Comparison of ENCODE assay signal across 25 cellular contexts in the genomic region with DNA sequence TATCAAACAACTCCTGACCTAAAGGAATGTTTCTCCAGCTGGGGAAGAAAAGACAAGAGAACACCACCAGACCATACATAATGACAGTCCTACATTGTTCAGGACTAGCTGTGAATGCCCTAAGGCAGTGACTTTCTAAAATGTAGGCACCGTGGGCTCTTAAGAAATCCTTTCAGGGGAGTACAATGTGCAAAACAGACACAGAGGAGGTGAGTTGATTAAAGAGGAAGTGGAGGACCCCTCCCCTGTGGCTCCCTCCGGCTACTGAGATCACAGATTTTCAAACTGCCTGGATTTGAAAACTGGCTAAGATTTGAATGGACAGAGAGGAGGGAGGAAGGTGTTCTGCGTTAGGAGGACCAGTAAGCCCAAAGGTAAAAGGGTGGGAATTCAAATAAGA.
"Had no signal": no experiment of that assay in that cellular context is flagged by ENCODE, and none has a peak within 500 bp of the region (broad histone marks: within the 10 kb centered on the region; RNA-seq: fewer than 3 reads in every experiment).

No MANE protein-coding gene starts in this region.

- DNase-seq: activated CD4-positive, alpha-beta T cell treated with anti-CD3 and anti-CD28 coated beads for 48 hours; activated CD4-positive, alpha-beta T cell treated with anti-CD3 and anti-CD28 coated beads, Interleukin-2, amount 50 U/mL, for 4 hours; activated CD4-positive, CD25-positive, alpha-beta regulatory T cell treated with anti-CD3 and anti-CD28 coated beads, Interleukin-2, amount 50 U/mL, for 72 hours; activated CD8-positive, alpha-beta memory T cell treated with anti-CD3 and anti-CD28 coated beads, Interleukin-2, amount 50 U/mL, for 48 hours; activated CD8-positive, alpha-beta T cell treated with anti-CD3 and anti-CD28 coated beads, Interleukin-2, amount 10 ng/mL, durations not matched to agents 7 days and 5 days; activated naive CD4-positive, alpha-beta T cell treated with anti-CD3 and anti-CD28 coated beads, Interleukin-2, amount 50 U/mL, for 16 hours; activated naive CD8-positive, alpha-beta T cell treated with anti-CD3 and anti-CD28 coated beads, Interleukin-2, amount 10 ng/mL, durations not matched to agents 7 days and 5 days; activated T-cell treated with anti-CD3 and anti-CD28 coated beads, Interleukin-2, amount 50 U/mL, for 1 hour; adrenal gland; anterior cingulate cortex; Karpas-422; MM.1S; NCI-H1105 treated with DMSO at 0.1 percent for 48 hours; NCI-H1436 treated with DMSO at 0.1 percent for 48 hours; NCI-H187; NCI-H2081; NCI-H446 treated with DMSO at 0.1 percent for 48 hours; NCI-H524 treated with DMSO at 0.1 percent for 48 hours; NCI-H82; OCI-M1; Peyer's patch; SHP77 had no signal

- H3K27me3 ChIP-seq: adrenal gland, Peyer's patch, SJSA1 had no signal

- H3K4me1 Mint-ChIP-seq: activated naive CD8-positive, alpha-beta T cell treated with anti-CD3 and anti-CD28 coated beads, Interleukin-2, amount 10 ng/mL, durations not matched to agents 7 days and 5 days; central memory CD8-positive, alpha-beta T cell had no signal

- ATAC-seq: activated CD8-positive, alpha-beta T cell treated with anti-CD3 and anti-CD28 coated beads, Interleukin-2, amount 10 ng/mL, durations not matched to agents 7 days and 5 days had no signal

- H3K9me3 Mint-ChIP-seq: activated naive CD8-positive, alpha-beta T cell treated with anti-CD3 and anti-CD28 coated beads, Interleukin-2, amount 10 ng/mL, durations not matched to agents 7 days and 5 days; central memory CD8-positive, alpha-beta T cell; T-helper 1 cell treated with Interleukin-12 subunit alpha and Interleukin-12 subunit beta and Interleukin-4 antibody, amounts not matched to agents 30 μg/mL and 1 μg/mL, for 36 hours had no signal

- H3K9me3 ChIP-seq: adrenal gland, Peyer's patch, SJSA1 had no signal

- H3K4me3 Mint-ChIP-seq: activated CD8-positive, alpha-beta T cell treated with anti-CD3 and anti-CD28 coated beads, Interleukin-2, amount 10 ng/mL, durations not matched to agents 7 days and 5 days; activated naive CD8-positive, alpha-beta T cell treated with anti-CD3 and anti-CD28 coated beads, Interleukin-2, amount 10 ng/mL, durations not matched to agents 7 days and 5 days; central memory CD8-positive, alpha-beta T cell; T-helper 1 cell treated with Interleukin-12 subunit alpha and Interleukin-12 subunit beta and Interleukin-4 antibody, amounts not matched to agents 30 μg/mL and 1 μg/mL, for 36 hours had no signal

- H3K27ac Mint-ChIP-seq: activated CD8-positive, alpha-beta T cell treated with anti-CD3 and anti-CD28 coated beads, Interleukin-2, amount 10 ng/mL, durations not matched to agents 7 days and 5 days; activated naive CD8-positive, alpha-beta T cell treated with anti-CD3 and anti-CD28 coated beads, Interleukin-2, amount 10 ng/mL, durations not matched to agents 7 days and 5 days; T-helper 1 cell treated with Interleukin-12 subunit alpha and Interleukin-12 subunit beta and Interleukin-4 antibody, amounts not matched to agents 30 μg/mL and 1 μg/mL, for 36 hours had no signal

- H3K36me3 Mint-ChIP-seq: activated naive CD8-positive, alpha-beta T cell treated with anti-CD3 and anti-CD28 coated beads, Interleukin-2, amount 10 ng/mL, durations not matched to agents 7 days and 5 days had no signal

- H3K4me3 ChIP-seq: adrenal gland, Peyer's patch, SJSA1 had no signal

- H3K4me1 ChIP-seq: SJSA1 had no signal

- H3K27ac ChIP-seq: adrenal gland, Peyer's patch, SJSA1 had no signal

- H3K36me3 ChIP-seq: Peyer's patch had no signal
